In the genomic region with DNA sequence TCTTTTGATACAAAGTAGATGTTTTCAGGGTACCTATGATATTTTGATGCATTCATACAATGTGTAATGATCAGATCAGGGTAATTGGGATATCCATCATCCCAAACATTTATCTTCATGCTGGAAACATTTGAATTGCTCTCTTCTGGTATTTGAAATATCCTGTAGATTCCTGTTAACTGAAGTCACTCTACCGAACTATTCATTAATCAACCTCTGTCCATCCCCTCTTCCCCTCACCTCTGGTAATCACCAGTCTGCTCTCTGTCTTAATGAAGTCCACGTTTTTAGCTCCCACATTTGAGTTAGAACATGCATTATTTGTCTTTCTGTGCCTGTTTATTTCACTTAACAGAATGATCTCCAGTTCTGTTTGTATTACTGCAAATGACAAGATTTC, we compare ENCODE assay signal across 24 cellular contexts.
DNase-seq lines count a peak whose midpoint lies in the region; ATAC-seq and TF ChIP-seq lines count a peak whose summit lies in the region.
"Had no signal": no experiment of that assay in that cellular context is flagged by ENCODE, and none has a peak within 500 bp of the region (broad histone marks: within the 10 kb centered on the region; RNA-seq: fewer than 3 reads in every experiment).

No MANE protein-coding gene starts in this region.

- peaks cover 82% of the 10 kb centered on the region for H3K36me3 Mint-ChIP-seq in stimulated activated naive CD8-positive, alpha-beta T cell treated with anti-CD3 and anti-CD28 coated beads, Interleukin-15, Interleukin-2, amounts not matched to agents 100 ng/mL and 50 ng/mL, for 24 hours (ENCODE audit: low read depth)

- peaks cover 17% of the 10 kb centered on the region for H3K4me1 ChIP-seq in Loucy (ENCODE audit: insufficient read depth, low read length, poor library complexity, severe bottlenecking)
- H3K4me1 ChIP-seq: lower lobe of right lung, upper lobe of right lung had no signal

- H2AFZ ChIP-seq in Loucy (ENCODE audit: low read length): no peak overlapping the region

- TF ChIP-seq CTCF in Loucy (conservative IDR thresholded peaks at IDR 0.05; ENCODE audit: low read length): no peak

- H3F3A ChIP-seq in Loucy (ENCODE audit: low read depth): no peaks in the 10 kb centered on the region

- H3K36me3 ChIP-seq in Loucy (ENCODE audit: insufficient read depth, low read length): peaks cover 23% of the 10 kb centered on the region

- peaks cover 28% of the 10 kb centered on the region for H3K79me2 ChIP-seq in Loucy (ENCODE audit: insufficient read depth, low read length)

- no peak overlapping the region for H3K4me3 ChIP-seq in Loucy (ENCODE audit: low read length, poor library complexity, severe bottlenecking)
- H3K4me3 ChIP-seq: lower lobe of right lung, upper lobe of right lung had no signal

- peaks cover 3% of the 10 kb centered on the region for H4K20me1 ChIP-seq in Loucy (ENCODE audit: insufficient read depth, low read length, poor library complexity, severe bottlenecking)

- H3K27me3 ChIP-seq in Loucy (ENCODE audit: insufficient read depth, low read length, poor library complexity, severe bottlenecking): no peaks in the 10 kb centered on the region
- H3K27me3 ChIP-seq: upper lobe of right lung had no signal

- H3K9me3 Mint-ChIP-seq in stimulated activated naive CD8-positive, alpha-beta T cell treated with anti-CD3 and anti-CD28 coated beads, Interleukin-15, Interleukin-2, amounts not matched to agents 100 ng/mL and 50 ng/mL, for 24 hours: no peaks in the 10 kb centered on the region

- peak overlapping the region; percentile 29 for H3K27ac Mint-ChIP-seq in stimulated activated naive CD8-positive, alpha-beta T cell treated with anti-CD3 and anti-CD28 coated beads, Interleukin-15, Interleukin-2, amounts not matched to agents 100 ng/mL and 50 ng/mL, for 24 hours
- H3K27ac Mint-ChIP-seq: activated naive CD4-positive, alpha-beta T cell treated with anti-CD3 and anti-CD28 coated beads, Interleukin-2, amount 10 ng/mL, durations not matched to agents 7 days and 5 days; CD14-positive monocyte had no signal

- H3K9me3 ChIP-seq in Loucy (ENCODE audit: insufficient read depth, low read depth, low read length): peaks cover 2% of the 10 kb centered on the region; the same call in 1 of the 2 replicates
- H3K9me3 ChIP-seq: lower lobe of right lung, upper lobe of right lung had no signal

- peak overlapping the region; percentile 6 for H3K4me2 ChIP-seq in Loucy (ENCODE audit: low read depth, low read length, poor library complexity, severe bottlenecking)

- DNase-seq in stimulated activated naive CD8-positive, alpha-beta T cell treated with anti-CD3 and anti-CD28 coated beads, Interleukin-15, Interleukin-2, amounts not matched to agents 100 U/mL and 50 U/mL, for 24 hours: no peak
- DNase-seq in iris pigment epithelial cell (ENCODE audit: low read depth) (peak; percentile 28), germinal center (ENCODE audit: low spot score) (no peak), anterior cingulate cortex (lab: John Stamatoyannopoulos, UW) (no peak), NCI-H187 (lab: John Stamatoyannopoulos, UW) (no peak)
- DNase-seq: activated naive CD4-positive, alpha-beta T cell treated with anti-CD3 and anti-CD28 coated beads, Interleukin-2, amount 10 ng/mL, durations not matched to agents 7 days and 5 days; aorta; caudate nucleus; dermis blood vessel endothelial cell; DMS 273 treated with DMSO at 0.1 percent for 48 hours; GOT3; KBM-7; lower lobe of right lung; NCI-H1436; NCI-H510A treated with DMSO at 0.1 percent for 48 hours; SIG-M5; small intestine; stimulated activated CD4-positive, alpha-beta T cell treated with anti-CD3 and anti-CD28 coated beads, Interleukin-1b, Interleukin-23, amount 100 ng/mL, for 48 hours; substantia nigra; upper lobe of right lung had no signal

- no peaks in the 10 kb centered on the region for H3K9me2 ChIP-seq in Loucy (replicated peaks; ENCODE audit: low read depth, low read length)

- no peak for ATAC-seq in stimulated activated naive CD8-positive, alpha-beta T cell treated with anti-CD3 and anti-CD28 coated beads, Interleukin-15, Interleukin-2, amounts not matched to agents 100 U/mL and 50 U/mL, for 24 hours
- ATAC-seq in GM18519 (IDR thresholded peaks at IDR 0.05; ENCODE audit: low FRiP score, unreplicated experiment): no peak
- ATAC-seq: lower lobe of right lung, upper lobe of right lung had no signal

- no peak overlapping the region for H3K4me3 Mint-ChIP-seq in stimulated activated naive CD8-positive, alpha-beta T cell treated with anti-CD3 and anti-CD28 coated beads, Interleukin-15, Interleukin-2, amounts not matched to agents 100 ng/mL and 50 ng/mL, for 24 hours
- H3K4me3 Mint-ChIP-seq: activated naive CD4-positive, alpha-beta T cell treated with anti-CD3 and anti-CD28 coated beads, Interleukin-2, amount 10 ng/mL, durations not matched to agents 7 days and 5 days; CD14-positive monocyte had no signal

- H3K9ac ChIP-seq in Loucy (ENCODE audit: low read depth, low read length, poor library complexity, severe bottlenecking): no peak overlapping the region

- H3K27me3 Mint-ChIP-seq in stimulated activated naive CD8-positive, alpha-beta T cell treated with anti-CD3 and anti-CD28 coated beads, Interleukin-15, Interleukin-2, amounts not matched to agents 100 ng/mL and 50 ng/mL, for 24 hours: no peaks in the 10 kb centered on the region
- H3K27me3 Mint-ChIP-seq: activated naive CD4-positive, alpha-beta T cell treated with anti-CD3 and anti-CD28 coated beads, Interleukin-2, amount 10 ng/mL, durations not matched to agents 7 days and 5 days had no signal

- H3K4me1 Mint-ChIP-seq in stimulated activated naive CD8-positive, alpha-beta T cell treated with anti-CD3 and anti-CD28 coated beads, Interleukin-15, Interleukin-2, amounts not matched to agents 100 ng/mL and 50 ng/mL, for 24 hours (ENCODE audit: low read depth): peaks cover 57% of the 10 kb centered on the region
